10 cellular contexts compared by ENCODE assay signal in the genomic region with DNA sequence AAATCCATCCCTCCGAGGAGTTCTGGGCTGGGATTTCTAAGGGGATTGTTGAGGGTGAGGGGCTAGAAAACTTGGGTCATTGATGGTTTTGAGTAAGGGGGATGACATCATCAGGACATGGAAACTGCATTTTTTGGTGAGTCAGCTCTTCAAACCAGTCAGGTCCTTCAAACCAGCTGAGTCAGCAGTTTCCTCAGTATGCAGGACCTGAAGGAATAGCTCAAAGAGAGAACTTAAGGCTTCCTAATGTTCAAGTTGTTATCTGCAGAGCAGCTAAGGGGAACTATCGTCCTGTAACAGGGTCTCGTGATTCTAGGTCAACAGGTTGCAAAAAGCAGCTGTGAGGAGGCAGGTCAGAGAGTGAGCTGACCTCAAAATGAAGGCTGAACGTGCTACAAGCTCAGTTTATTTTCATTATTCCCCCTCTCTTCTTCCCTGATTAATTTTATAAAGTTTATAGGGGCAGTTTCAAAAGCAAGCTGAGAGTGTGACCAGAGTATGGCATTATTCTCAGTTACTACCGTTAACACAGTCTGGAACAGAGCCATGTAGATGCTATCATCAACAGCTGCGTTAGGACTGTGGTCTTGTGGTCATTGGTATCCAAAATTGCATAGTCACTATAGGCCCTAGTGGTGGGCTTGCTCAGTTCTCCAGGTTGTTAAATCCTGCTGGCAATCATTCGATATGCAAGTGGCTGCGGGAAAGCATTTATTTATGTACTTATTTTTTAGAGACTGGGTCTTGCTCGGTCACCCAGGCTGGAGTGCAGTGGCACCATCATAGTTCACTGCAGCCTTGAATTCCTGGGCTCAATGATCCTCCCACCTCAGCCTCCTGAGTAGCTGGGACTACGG. TPM values are rescaled to one million over a fixed set of nuclear protein-coding genes. Genes with fewer than 3 reads are reported as not detected.
A peak's percentile ranks its signal among the peaks of the same experiment; 100 is the strongest.
DNase-seq lines count a peak whose midpoint lies in the region; ATAC-seq, FAIRE-seq and TF ChIP-seq lines count a peak whose summit lies in the region.
"Had no signal": no experiment of that assay in that cellular context is flagged by ENCODE, and none has a peak within 500 bp of the region (broad histone marks: within the 10 kb centered on the region; RNA-seq: fewer than 3 reads in every experiment).

No MANE protein-coding gene starts in this region.

- TF ChIP-seq RAD21 in GM12878 (IDR thresholded peaks at IDR 0.05; ENCODE audit: insufficient read depth, low read depth, low read length): no peak

- peaks cover 2% of the 10 kb centered on the region for H3K27me3 Mint-ChIP-seq in endothelial cell (ENCODE audit: unreplicated experiment)
- H3K27me3 Mint-ChIP-seq: memory B cell had no signal

- H3K36me3 ChIP-seq in BLaER1 treated with 17β-estradiol and CSF1 and Interleukin-3, amounts not matched to agents 10 nM and 100 nM: no peaks in the 10 kb centered on the region
- H3K36me3 ChIP-seq in GM12878 (ENCODE audit: control insufficient read depth in 2 of 2, insufficient read depth in 2 of 2, low read length in 1 of 2): no peaks in the 10 kb centered on the region
- no peaks in the 10 kb centered on the region for H3K36me3 ChIP-seq in OCI-LY7 (ENCODE audit: insufficient read depth, low read length)
- H3K36me3 ChIP-seq: ascending aorta had no signal

- peak overlapping the region; percentile 14 to 90 (median 48); a peak in 20 of 22 replicates for H3K4me2 ChIP-seq in BLaER1 treated with 17β-estradiol and CSF1 and Interleukin-3, amounts not matched to agents 10 nM and 100 nM
- H3K4me2 ChIP-seq in GM12878 (ENCODE audit: control insufficient read depth, insufficient read depth) (no peak overlapping the region), OCI-LY7 (ENCODE audit: low read length) (no peak overlapping the region)

- H3K27me3 ChIP-seq in BLaER1 treated with 17β-estradiol and CSF1 and Interleukin-3, amounts not matched to agents 10 nM and 100 nM: peaks cover 0 to 11% (median 0%) of the 10 kb centered on the region in 11 experiments; a peak in 2 of 22 replicates
- no peaks in the 10 kb centered on the region for H3K27me3 ChIP-seq in GM12878 (replicated peaks in 1 of 2; ENCODE audit: control insufficient read depth in 2 of 2, insufficient read depth in 2 of 2, low read length in 1 of 2)
- H3K27me3 ChIP-seq: ascending aorta had no signal

- CTCF ChIA-PET in GM12878 (lab: Yijun Ruan, JAX): interaction anchor here (1.0 to 3.0 kb wide), 8 partner anchors 8 to 199 kb away, joined by 3 to 27 read pairs (median 9); no protein-coding TSS in a partner anchor
- CTCF ChIA-PET in OCI-LY7 (lab: Charles Lee; ENCODE audit: unreplicated experiment): no interaction called here

- H3K9me3 Mint-ChIP-seq in endothelial cell (ENCODE audit: unreplicated experiment): no peaks in the 10 kb centered on the region
- H3K9me3 Mint-ChIP-seq: memory B cell had no signal

- H4K20me1 ChIP-seq in BLaER1 treated with 17β-estradiol and CSF1 and Interleukin-3, amounts not matched to agents 10 nM and 100 nM: no peaks in the 10 kb centered on the region
- H4K20me1 ChIP-seq in GM12878 (ENCODE audit: control insufficient read depth, insufficient read depth): no peaks in the 10 kb centered on the region
- no peaks in the 10 kb centered on the region for H4K20me1 ChIP-seq in OCI-LY7 (ENCODE audit: insufficient read depth, low read length)

- no peak overlapping the region for H3K4me3 ChIP-seq in BLaER1 treated with 17β-estradiol and CSF1 and Interleukin-3, amounts not matched to agents 10 nM and 100 nM
- H3K4me3 ChIP-seq in GM12878: no peak overlapping the region
- H3K4me3 ChIP-seq in OCI-LY7 (ENCODE audit: low read depth, low read length, poor library complexity, severe bottlenecking): no peak overlapping the region
- H3K4me3 ChIP-seq: ascending aorta had no signal

- no peaks in the 10 kb centered on the region for H3K4me1 Mint-ChIP-seq in endothelial cell (ENCODE audit: unreplicated experiment)
- H3K4me1 Mint-ChIP-seq: memory B cell had no signal

- TF ChIP-seq POLR2A in GM12878 (IDR thresholded peaks at IDR 0.05; ENCODE audit: low read depth, low read length): no peak

- SMC1A ChIA-PET in GM12878 (lab: Charles Lee; ENCODE audit: uncharacterized antibody, unreplicated experiment): interaction anchor here (0.7 to 3.3 kb wide), 5 partner anchors 9 to 195 kb away, joined by 3 to 18 read pairs (median 6); no protein-coding TSS in a partner anchor

- peaks cover 0 to 68% (median 28%) of the 10 kb centered on the region in 10 experiments; a peak in 18 of 20 replicates for H3K4me1 ChIP-seq in BLaER1 treated with 17β-estradiol and CSF1 and Interleukin-3, amounts not matched to agents 10 nM and 100 nM
- no peaks in the 10 kb centered on the region for H3K4me1 ChIP-seq in GM12878 (ENCODE audit: control insufficient read depth, insufficient read depth, low read length)
- no peaks in the 10 kb centered on the region for H3K4me1 ChIP-seq in OCI-LY7 (ENCODE audit: insufficient read depth, low read length, poor library complexity, severe bottlenecking)
- H3K4me1 ChIP-seq: ascending aorta had no signal

- no peak for TF ChIP-seq CTCF in GM12878 (IDR thresholded peaks at IDR 0.05 in 2 of 3, conservative IDR thresholded peaks at IDR 0.05 in 1 of 3; ENCODE audit: control insufficient read depth in 2 of 3, extremely low read depth in 1 of 3, insufficient read depth in 1 of 3, low read depth in 3 of 3, low read length in 3 of 3)
- TF ChIP-seq CTCF in OCI-LY7 (conservative IDR thresholded peaks at IDR 0.05; ENCODE audit: low read length): no peak
- TF ChIP-seq CTCF in endothelial cell (IDR thresholded peaks at IDR 0.05; ENCODE audit: unreplicated experiment): no peak

- peak overlapping the region in 8 of 11 experiments; percentile 30 to 84 (median 68); a peak in 15 of 22 replicates for H3K27ac ChIP-seq in BLaER1 treated with 17β-estradiol and CSF1 and Interleukin-3, amounts not matched to agents 10 nM and 100 nM
- H3K27ac ChIP-seq in GM12878 (ENCODE audit: control insufficient read depth, insufficient read depth) (no peak overlapping the region), OCI-LY7 (ENCODE audit: low read depth, low read length, poor library complexity, severe bottlenecking) (no peak overlapping the region)

- no peak for FAIRE-seq in GM12878 (lab: Jason Lieb, UNC)

- RAD21 ChIA-PET in GM12878 (lab: Charles Lee; ENCODE audit: unreplicated experiment): interaction anchor here (1.0 to 2.8 kb wide), 2 partner anchors 9 to 137 kb away, joined by 3 to 12 read pairs; no protein-coding TSS in a partner anchor

- BruUV-seq in GM12878 (replicated peaks; lab: Mats Ljungman, UMichigan) (no TSS peak), OCI-LY7 (replicated peaks; lab: Mats Ljungman, UMichigan) (no TSS peak)

- intact Hi-C loops in GM12878 (cut with micrococcal nuclease; ENCODE audit: unreplicated experiment) (no loop called here), OCI-LY7 (cut with micrococcal nuclease; ENCODE audit: unreplicated experiment) (no loop called here)

- no peaks in the 10 kb centered on the region for H3K79me2 ChIP-seq in GM12878 (ENCODE audit: control insufficient read depth, insufficient read depth, low read length)
- no peaks in the 10 kb centered on the region for H3K79me2 ChIP-seq in OCI-LY7 (ENCODE audit: insufficient read depth, low read depth, low read length)

- no peak overlapping the region for H3K4me3 Mint-ChIP-seq in endothelial cell (ENCODE audit: unreplicated experiment)
- H3K4me3 Mint-ChIP-seq: memory B cell had no signal

- H3K36me3 Mint-ChIP-seq in endothelial cell (ENCODE audit: low read depth, unreplicated experiment): no peaks in the 10 kb centered on the region
- H3K36me3 Mint-ChIP-seq: memory B cell had no signal

- H3K9me3 ChIP-seq in BLaER1 treated with 17β-estradiol and CSF1 and Interleukin-3, amounts not matched to agents 10 nM and 100 nM (replicated peaks in 1 of 11): no peaks in the 10 kb centered on the region
- H3K9me3 ChIP-seq in GM12878 (replicated peaks; ENCODE audit: control insufficient read depth, insufficient read depth, low read length): no peaks in the 10 kb centered on the region
- H3K9me3 ChIP-seq in OCI-LY7 (ENCODE audit: low read length): no peaks in the 10 kb centered on the region
- H3K9me3 ChIP-seq: ascending aorta had no signal

- peak overlapping the region in 6 of 11 experiments; percentile 11 to 64 (median 45); a peak in 8 of 22 replicates for H3K9ac ChIP-seq in BLaER1 treated with 17β-estradiol and CSF1 and Interleukin-3, amounts not matched to agents 10 nM and 100 nM
- H3K9ac ChIP-seq in GM12878 (ENCODE audit: control insufficient read depth, insufficient read depth, low read length): no peak overlapping the region

- H3K27ac Mint-ChIP-seq in endothelial cell (ENCODE audit: unreplicated experiment): no peak overlapping the region
- H3K27ac Mint-ChIP-seq: memory B cell had no signal

- WGBS in GM12878 (ENCODE audit: insufficient coverage, insufficient replicate concordance, low lambda C conversion rate, missing lambda C conversion rate): 25% methylated on average over 10 of the region's 10 CpGs

- H2AFZ ChIP-seq in GM12878 (ENCODE audit: control insufficient read depth, low read depth, low read length): no peak overlapping the region
- no peak overlapping the region for H2AFZ ChIP-seq in OCI-LY7 (ENCODE audit: low read length)

- no peaks in the 10 kb centered on the region for H3K9me2 ChIP-seq in OCI-LY7 (ENCODE audit: insufficient read depth, low read length)

- ATAC-seq in GM12878: peak; percentile 36; the same call in 1 of the 3 replicates
- ATAC-seq in GM18517 (IDR thresholded peaks at IDR 0.05; ENCODE audit: unreplicated experiment): no peak

- POLR2A ChIA-PET in GM12878 (lab: Charles Lee) (no interaction called here), OCI-LY7 (lab: Charles Lee) (interaction anchor here (1.2 kb wide), 1 partner anchor 13 kb away, joined by 3 read pairs; no protein-coding TSS in a partner anchor)

- in situ Hi-C loops in GM12878 (cut with MboI): loop anchor here (10.0 kb wide), 1 partner anchor 1684 kb away; the partner anchor contains the start of genes MECR and PTPRU

- TF ChIP-seq EP300 in GM12878 (IDR thresholded peaks at IDR 0.05; ENCODE audit: borderline replicate concordance in 1 of 2, control insufficient read depth in 1 of 2, low read depth in 2 of 2, low read length in 2 of 2): no peak

- peak; percentile 93 for DNase-seq in LHCN-M2 (ENCODE audit: low read depth)
- no peak for DNase-seq in GM12878 (ENCODE audit: low read depth, low spot score)
- peak; percentile 61 for DNase-seq in medulla oblongata (ENCODE audit: extremely low spot score)
- DNase-seq in NCI-H69 (lab: John Stamatoyannopoulos, UW): no peak
- DNase-seq in OCI-LY7 (ENCODE audit: low spot score): no peak
- DNase-seq in endothelial cell (ENCODE audit: low spot score): no peak

RNA-seq across cellular contexts. Expression of gene SDC3, which starts 10.7 kb away (rescaled TPM):
- total RNA-seq in LHCN-M2 (2014; rRNA removed) (33.0 and 39.8 TPM in 2 replicates), GM12878 (2014; rRNA removed) (under 0.01 TPM in 1 of 2 replicates, not detected in the other), GM12878 (2014; rRNA removed; fragmentation: Illumina TruSeq; extraction: Trizol) (0.05 and 0.09 TPM in 2 replicates), GM12878 (2021) (0.24 and 0.36 TPM in 2 replicates), OCI-LY7 (2022) (0.50 TPM in 1 of 2 replicates, not detected in the other), endothelial cell (ENCODE audit: unreplicated experiment) (51.3 TPM)
- polyA plus RNA-seq in LHCN-M2 (2012): 45.9 TPM
- total RNA-seq in GM12878 (2013; cell fraction: nucleolus; rRNA removed): 0.06 and 0.24 TPM in 2 replicates
- 0.12 TPM for polyA plus RNA-seq in GM12878 (2011; ENCODE audit: low read depth)
- polyA plus RNA-seq in GM12878 (2011; rRNA removed) (0.13 and 0.46 TPM in 2 replicates), GM12878 (2014; fragmentation: Illumina TruSeq; extraction: Trizol) (0.04 TPM in 1 of 2 replicates, not detected in the other), GM12878 (2014; fragmentation: Nextera tagmentation; extraction: Ambion mirVana) (under 1 TPM in 1 of 2 experiments, not detected in 1; under 0.01 TPM), GM12878 (2014; rRNA removed) (0.10 and 0.23 TPM in 2 replicates), GM12878 (2016; fragmentation: Nextera tagmentation; extraction: Ambion mirVana) (under 1 TPM in 1 of 2 experiments, not detected in 1; 0.04 TPM)
- polyA plus RNA-seq in GM12878 (2011; cell fraction: cytosol; rRNA removed): 0.57 and 0.70 TPM in 2 replicates
- 0.66 and 0.72 TPM in 2 replicates for polyA plus RNA-seq in GM12878 (2011; cell fraction: nucleus; rRNA removed)
- polyA plus RNA-seq in GM12878 (2012): 0.08 and 0.22 TPM in 2 replicates
- polyA minus RNA-seq in GM12878 (2011; rRNA and poly(A)+ RNA removed): 0.37 and 0.67 TPM in 2 replicates
- polyA minus RNA-seq in GM12878 (2011; cell fraction: cytosol; rRNA and poly(A)+ RNA removed): 1.1 TPM in 1 of 2 replicates, not detected in the other
- polyA minus RNA-seq in GM12878 (2011; cell fraction: nucleus; rRNA and poly(A)+ RNA removed): 0.24 and 0.38 TPM in 2 replicates
- total RNA-seq in OCI-LY7 (2014; rRNA removed; shearing (Covaris generic)): not detected in 2 replicates

Comparison
In these comparisons a context has a peak if more than half of its experiments do, and no peak if none do; other contexts are left out.
1. H3K27ac ChIP-seq: peak in BLaER1 treated with 17β-estradiol and CSF1 and Interleukin-3, amounts not matched to agents 10 nM and 100 nM (8 of 11); none in GM12878 (single experiment) and OCI-LY7 (single experiment).
2. H3K4me2 ChIP-seq: peak in BLaER1 treated with 17β-estradiol and CSF1 and Interleukin-3, amounts not matched to agents 10 nM and 100 nM (11 of 11); none in GM12878 (single experiment) and OCI-LY7 (single experiment).
3. DNase-seq: peak in LHCN-M2 (single experiment) and medulla oblongata (single experiment); none in GM12878 (single experiment), NCI-H69 (single experiment), OCI-LY7 (single experiment) and endothelial cell (single experiment).
4. RNA of gene SDC3, which starts 10.7 kb away (total RNA-seq): 51.3 TPM in endothelial cell (single experiment) and 33.0 to 39.8 TPM in LHCN-M2; 0.50 TPM in OCI-LY7 and under 0.01 to 0.36 TPM in GM12878; every median in the first group is over 10 times any median in the second.